8 cellular contexts compared by ENCODE assay signal in the genomic region with DNA sequence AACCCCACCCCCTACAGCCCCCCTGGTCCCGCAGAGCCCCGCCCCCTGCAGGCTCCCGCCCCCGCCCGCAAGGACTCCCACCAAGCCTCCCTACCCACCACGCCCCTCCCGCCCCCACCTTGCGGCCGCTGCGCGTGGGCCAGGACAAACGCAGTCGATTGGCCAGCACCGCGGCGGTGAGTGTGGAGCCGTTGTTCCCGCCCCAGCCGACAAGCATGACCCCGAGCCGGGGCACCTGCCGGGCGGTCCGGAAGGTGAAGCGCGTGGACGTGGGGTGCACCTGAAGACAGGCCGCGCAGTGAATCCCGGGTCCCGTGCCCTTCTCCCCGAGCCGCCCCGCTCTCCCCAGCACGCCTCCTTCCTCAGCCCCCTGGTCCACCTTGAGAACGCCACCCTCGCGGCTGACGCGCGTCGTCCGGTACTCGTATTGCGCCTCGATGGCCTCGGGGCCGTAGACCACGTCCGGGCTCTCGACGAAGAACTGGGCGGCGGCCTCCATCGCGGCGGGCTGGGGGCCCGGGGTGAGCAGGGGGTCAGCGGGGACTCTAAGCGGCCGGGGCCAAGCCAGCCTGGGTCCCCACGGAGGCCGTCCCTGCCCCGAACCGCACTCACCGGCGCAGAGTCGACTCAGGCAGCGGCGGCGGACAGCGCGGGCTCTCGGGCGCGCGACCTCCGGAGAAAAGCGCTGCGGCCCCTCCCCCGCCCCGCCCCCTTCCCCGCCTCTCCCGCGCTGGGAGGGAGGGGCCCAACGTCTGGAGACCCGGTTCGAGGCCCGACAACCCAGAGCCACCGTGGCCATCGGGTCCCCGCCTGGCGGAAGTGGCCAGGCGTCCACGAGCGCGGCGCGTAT. TPM values are rescaled to one million over a fixed set of nuclear protein-coding genes. Genes with fewer than 3 reads are reported as not detected.
DNase-seq lines count a peak whose midpoint lies in the region; ATAC-seq and TF ChIP-seq lines count a peak whose summit lies in the region.

A gene (minus strand): TSS at position 653 of the 850 bp plus-strand sequence. CDS start 154 bp downstream, at position 499.

- intact Hi-C loops in Panc1 (cut with micrococcal nuclease; ENCODE audit: unreplicated experiment) (no loop called here), heart left ventricle (cut with DNase I) (no loop called here)

- WGBS in heart left ventricle, 4 donors = 0 to 1% (median 1%) methylated on average over 35 to 99 of the region's 99 CpGs; no CpG with 5 or more reads in 1 of the 4 donors

- peaks cover 4% of the 10 kb centered on the region for H3K36me3 Mint-ChIP-seq in progenitor cell of endocrine pancreas (ENCODE audit: insufficient read depth)

- H3K36me3 ChIP-seq in Panc1 (ENCODE audit: control insufficient read depth, insufficient read depth, low read length) = no peaks in the 10 kb centered on the region
- no peaks in the 10 kb centered on the region for H3K36me3 ChIP-seq in adipocyte (ENCODE audit: control insufficient read depth, insufficient read depth, low read length, severe bottlenecking)
- H3K36me3 ChIP-seq in heart left ventricle = peaks cover 0 to 19% (median 6%) of the 10 kb centered on the region in 9 donors

- peak in 1 of 2 donors; percentile 27 for TF ChIP-seq POLR2A in heart left ventricle (IDR thresholded peaks at IDR 0.05)

- peak within 1 kb of the TSS; percentile 70 for H3K4me3 Mint-ChIP-seq in progenitor cell of endocrine pancreas (ENCODE audit: low read depth)

- H3K27ac Mint-ChIP-seq in progenitor cell of endocrine pancreas = peak within 1 kb of the TSS; percentile 95

- H3K4me1 ChIP-seq in Panc1 (ENCODE audit: control insufficient read depth, insufficient read depth, low read length) = peaks cover 41% of the 10 kb centered on the region
- peaks cover 16% of the 10 kb centered on the region for H3K4me1 ChIP-seq in adipocyte (ENCODE audit: control insufficient read depth, insufficient read depth, low read length)
- peaks cover 0 to 52% (median 36%) of the 10 kb centered on the region in 12 donors for H3K4me1 ChIP-seq in heart left ventricle

- TSS peak; percentile 89 for BruUV-seq in Panc1 (replicated peaks; lab: Mats Ljungman, UMichigan)

- CTCF ChIA-PET in Panc1 (lab: Charles Lee) = interaction anchor here (0.8 kb wide), 1 partner anchor 16 kb away, joined by 3 read pairs; no protein-coding TSS in a partner anchor

- H3K9me3 ChIP-seq in Panc1 (ENCODE audit: control insufficient read depth, insufficient read depth, low read depth, low read length) = no peaks in the 10 kb centered on the region
- no peaks in the 10 kb centered on the region for H3K9me3 ChIP-seq in adipocyte (ENCODE audit: control insufficient read depth, low read length)
- H3K9me3 ChIP-seq in heart left ventricle = no peaks in the 10 kb centered on the region

- no peaks in the 10 kb centered on the region for H3K9me3 Mint-ChIP-seq in progenitor cell of endocrine pancreas (ENCODE audit: low read depth)

- TF ChIP-seq CTCF in Panc1 (IDR thresholded peaks at IDR 0.05) = no peak
- TF ChIP-seq CTCF in heart left ventricle (IDR thresholded peaks at IDR 0.05) = no peak
- peak; percentile 12 for TF ChIP-seq CTCF in progenitor cell of endocrine pancreas (IDR thresholded peaks at IDR 0.05; ENCODE audit: unreplicated experiment)

- H3K27ac ChIP-seq in Panc1 (ENCODE audit: low read length) = peak within 1 kb of the TSS; percentile 88
- H3K27ac ChIP-seq in heart left ventricle = peak within 1 kb of the TSS; percentile 5 to 88 (median 81)

- no peaks in the 10 kb centered on the region for H3K27me3 Mint-ChIP-seq in progenitor cell of endocrine pancreas

- peaks cover 22% of the 10 kb centered on the region for H3K4me1 Mint-ChIP-seq in progenitor cell of endocrine pancreas (ENCODE audit: low read depth)

- in situ Hi-C loops in Panc1 (cut with HindIII; ENCODE audit: low pct_unique_long_range_greater_than_20kb, low sequenced_read_pairs) = no loop called here

- peak within 1 kb of the TSS; percentile 42 for H3K9ac ChIP-seq in adipocyte (ENCODE audit: low read length)

- ATAC-seq in Panc1 = peak; percentile 22
- ATAC-seq in heart left ventricle = peak in 3 of 4 donors; percentile 26 to 46 (median 32)
- ATAC-seq in GM18520 (IDR thresholded peaks at IDR 0.05; ENCODE audit: unreplicated experiment) = no peak
- no peak for ATAC-seq in HG02642 (IDR thresholded peaks at IDR 0.05; ENCODE audit: poor library complexity, unreplicated experiment)

- no peaks in the 10 kb centered on the region for H3K27me3 ChIP-seq in Panc1 (ENCODE audit: control insufficient read depth, insufficient read depth, low read length)
- H3K27me3 ChIP-seq in adipocyte (replicated peaks; ENCODE audit: control insufficient read depth, insufficient read depth, low read length) = no peaks in the 10 kb centered on the region
- no peaks in the 10 kb centered on the region for H3K27me3 ChIP-seq in heart left ventricle

- POLR2A ChIA-PET in Panc1 (lab: Charles Lee) = no interaction called here

- H3K4me3 ChIP-seq in Panc1 (ENCODE audit: low read depth in 2 of 2, low read length in 2 of 2) (peak within 1 kb of the TSS; percentile 65), adipocyte (ENCODE audit: low read length) (peak within 1 kb of the TSS; percentile 69), heart left ventricle (peak within 1 kb of the TSS; percentile 29 to 88 (median 64))

- DNase-seq in activated effector memory CD4-positive, alpha-beta T cell treated with anti-CD3 and anti-CD28 coated beads, Interleukin-2, amount 50 U/mL, for 16 hours = peak; percentile 84
- no peak for DNase-seq in activated effector memory CD4-positive, alpha-beta T cell treated with Interleukin-2 at 50 U/mL for 16 hours
- no peak for DNase-seq in Panc1 (ENCODE audit: low read depth, low spot score)
- DNase-seq in adipocyte (ENCODE audit: low read depth) = peak; percentile 62
- DNase-seq in heart left ventricle = peak in 4 of 5 donors; percentile 59 to 77 (median 76)
- no peak for DNase-seq in progenitor cell of endocrine pancreas (ENCODE audit: low spot score, unreplicated experiment)

RNA-seq across cellular contexts. Expression of the gene that starts here (rescaled TPM):
- total RNA-seq in Panc1 (2021; ENCODE audit: unreplicated experiment) (351 TPM), heart left ventricle (10 to 100 TPM; 17.6 to 60.6 (median 24.0) TPM), progenitor cell of endocrine pancreas (234 TPM in 2 replicates)
- 540 TPM for polyA plus RNA-seq in Panc1 (2012; ENCODE audit: insufficient read length)
- 10 to 100 TPM; 14.0 to 52.6 TPM for polyA plus RNA-seq in heart left ventricle

Comparison
In these comparisons a context has a peak if more than half of its experiments do, and no peak if none do; other contexts are left out.
1. DNase-seq: peak in activated effector memory CD4-positive, alpha-beta T cell treated with anti-CD3 and anti-CD28 coated beads, Interleukin-2, amount 50 U/mL, for 16 hours (single experiment), adipocyte (single experiment) and heart left ventricle (4 of 5); none in activated effector memory CD4-positive, alpha-beta T cell treated with Interleukin-2 at 50 U/mL for 16 hours (single experiment), Panc1 (single experiment) and progenitor cell of endocrine pancreas (single experiment).
2. ATAC-seq: peak in Panc1 (single experiment) and heart left ventricle (3 of 4); none in GM18520 (single experiment) and HG02642 (single experiment).
3. Peak in every context shown above with its lines, with median percentiles within 50 percentile points of each other: H3K4me3 ChIP-seq.